17 cellular contexts compared by ENCODE assay signal in the genomic region with DNA sequence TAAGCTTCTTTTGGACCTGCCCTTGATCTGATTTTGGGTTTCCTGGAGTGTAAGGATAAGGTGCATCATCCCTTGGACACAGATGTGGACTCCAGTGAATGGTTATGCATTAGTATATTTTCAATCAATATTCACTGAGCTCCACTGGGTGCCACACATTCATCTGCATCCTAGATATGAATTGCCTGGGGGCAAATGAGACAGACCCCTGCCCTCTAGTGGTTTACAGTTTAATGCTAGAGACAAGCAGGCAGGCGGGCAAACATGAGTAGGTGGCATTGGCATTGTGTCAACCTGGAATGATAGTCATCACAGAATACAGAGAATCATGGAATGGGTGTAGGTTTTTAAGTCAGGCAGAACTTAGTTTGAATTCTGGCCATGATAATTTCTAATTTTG.
DNase-seq lines count a peak whose midpoint lies in the region; ATAC-seq, FAIRE-seq and TF ChIP-seq lines count a peak whose summit lies in the region.
"Had no signal": no experiment of that assay in that cellular context is flagged by ENCODE, and none has a peak within 500 bp of the region (broad histone marks: within the 10 kb centered on the region; RNA-seq: fewer than 3 reads in every experiment).

No MANE protein-coding gene starts in this region.

- no peak overlapping the region for H3K27ac ChIP-seq in GM23338 (ENCODE audit: low read depth)
- no peak overlapping the region for H3K27ac ChIP-seq in mesendoderm (ENCODE audit: low read depth, low read length)
- H3K27ac ChIP-seq in kidney (ENCODE audit: low read depth in 2 of 2, low read length in 2 of 2) = no peak overlapping the region
- H3K27ac ChIP-seq: 22Rv1, BLaER1 had no signal

- H3K36me3 ChIP-seq in GM23338 (ENCODE audit: insufficient read depth) (no peaks in the 10 kb centered on the region), mesendoderm (ENCODE audit: control insufficient read depth, insufficient read depth, low read length) (no peaks in the 10 kb centered on the region), kidney (ENCODE audit: control insufficient read depth in 1 of 2, insufficient read depth in 2 of 2, low read length in 2 of 2) (no peaks in the 10 kb centered on the region)
- H3K36me3 ChIP-seq: BLaER1 had no signal

- intact Hi-C loops in kidney (cut with DNase I) = no loop called here

- H2AK5ac ChIP-seq in mesendoderm (ENCODE audit: low read length) = no peak overlapping the region

- DNase-seq in DMS 273 (lab: John Stamatoyannopoulos, UW; ENCODE audit: unreplicated experiment) (peak; percentile 33), DMS 273 treated with DMSO at 0.1 percent for 48 hours (lab: John Stamatoyannopoulos, UW) (no peak), GM23338 (ENCODE audit: low spot score) (peak; percentile 25), RKO (ENCODE audit: low spot score) (peak; percentile 29), mesendoderm (peak; percentile 18), kidney (no peak), MV-4-11 (lab: John Stamatoyannopoulos, UW) (no peak)
- DNase-seq in central memory CD4-positive, alpha-beta T cell = no peak
- DNase-seq: AML-193; CD4-positive, CD25-positive, alpha-beta regulatory T cell; DND-41; GF-D8; H7; IMR-90; KBM-7 had no signal

- H2AFZ ChIP-seq in GM23338 = no peak overlapping the region

- H3K79me2 ChIP-seq in GM23338 (replicated peaks; ENCODE audit: insufficient read depth) (no peaks in the 10 kb centered on the region), mesendoderm (ENCODE audit: control insufficient read depth, insufficient read depth, low read length) (no peaks in the 10 kb centered on the region)

- H3K9me2 ChIP-seq in GM23338 (ENCODE audit: insufficient read depth) = 0 out of 2 replicates have a peak, but pooled peaks cover 4% of the 10 kb centered on the region

- H3K18ac ChIP-seq in mesendoderm (ENCODE audit: low read length) = no peak overlapping the region

- no CpG with 5 or more reads among the region's 1 CpG for WGBS in mesendoderm (ENCODE audit: extremely low coverage, insufficient coverage, low lambda C conversion rate)

- H3K56ac ChIP-seq in mesendoderm (ENCODE audit: low read length) = no peak overlapping the region

- TF ChIP-seq CTCF in GM23338 (conservative IDR thresholded peaks at IDR 0.05; ENCODE audit: low read depth in 2 of 2) = peak; percentile 51 to 52
- TF ChIP-seq CTCF in kidney (IDR thresholded peaks at IDR 0.05; ENCODE audit: borderline replicate concordance, extremely low read depth, insufficient read depth) = no peak

- no peaks in the 10 kb centered on the region for H4K20me1 ChIP-seq in GM23338 (replicated peaks; ENCODE audit: insufficient read depth)
- H4K20me1 ChIP-seq: BLaER1 had no signal

- H3K4me3 ChIP-seq in GM23338 (no peak overlapping the region), mesendoderm (ENCODE audit: low read length) (no peak overlapping the region), kidney (ENCODE audit: low read length in 2 of 2) (no peak overlapping the region)
- H3K4me3 ChIP-seq: BLaER1 had no signal

- FAIRE-seq in kidney (lab: Jason Lieb, UNC) = no peak

- no peak overlapping the region for H3K9ac ChIP-seq in mesendoderm (ENCODE audit: low read length)
- no peak overlapping the region for H3K9ac ChIP-seq in kidney (ENCODE audit: low read length in 2 of 2)
- H3K9ac ChIP-seq: BLaER1 had no signal

- H2BK5ac ChIP-seq in mesendoderm (ENCODE audit: low read length) = no peak overlapping the region

- no peak overlapping the region for H3K4ac ChIP-seq in mesendoderm (ENCODE audit: low read depth, low read length)

- no peak overlapping the region for H2BK120ac ChIP-seq in mesendoderm (ENCODE audit: low read depth, low read length)

- H3K79me1 ChIP-seq in mesendoderm (ENCODE audit: low read length) = no peaks in the 10 kb centered on the region

- H4K5ac ChIP-seq in mesendoderm (ENCODE audit: low read length) = no peak overlapping the region

- H3K4me1 ChIP-seq in GM23338 (ENCODE audit: insufficient read depth) (no peaks in the 10 kb centered on the region), mesendoderm (ENCODE audit: control insufficient read depth, low read depth, low read length) (no peaks in the 10 kb centered on the region), kidney (ENCODE audit: control insufficient read depth in 1 of 2, insufficient read depth in 1 of 2, low read depth in 1 of 2, low read length in 2 of 2) (no peaks in the 10 kb centered on the region)
- H3K4me1 ChIP-seq: BLaER1 had no signal

- H3K27me3 ChIP-seq in GM23338 (ENCODE audit: insufficient read depth) (no peaks in the 10 kb centered on the region), mesendoderm (ENCODE audit: insufficient read depth, low read length, poor library complexity) (no peaks in the 10 kb centered on the region)
- H3K27me3 ChIP-seq: BLaER1 had no signal

- no peak overlapping the region for H3K27ac Mint-ChIP-seq in GM23338
- H3K27ac Mint-ChIP-seq: CD4-positive, CD25-positive, alpha-beta regulatory T cell had no signal

- ATAC-seq in GM23338 = no peak

- no peaks in the 10 kb centered on the region for H3K27me3 Mint-ChIP-seq in GM23338 (ENCODE audit: insufficient read depth, low read depth, poor library complexity)
- H3K27me3 Mint-ChIP-seq: CD4-positive, CD25-positive, alpha-beta regulatory T cell had no signal

- no peak overlapping the region for H3K4me3 Mint-ChIP-seq in GM23338
- H3K4me3 Mint-ChIP-seq: CD4-positive, CD25-positive, alpha-beta regulatory T cell had no signal

- no peaks in the 10 kb centered on the region for H3F3A ChIP-seq in GM23338 (replicated peaks; ENCODE audit: low read depth)

- H3K4me1 Mint-ChIP-seq in GM23338 = no peaks in the 10 kb centered on the region
- H3K4me1 Mint-ChIP-seq: CD4-positive, CD25-positive, alpha-beta regulatory T cell had no signal

- no peak overlapping the region for H3K4me2 ChIP-seq in GM23338
- no peak overlapping the region for H3K4me2 ChIP-seq in mesendoderm (ENCODE audit: low read length)
- H3K4me2 ChIP-seq: BLaER1 had no signal

- no peaks in the 10 kb centered on the region for H3K36me3 Mint-ChIP-seq in GM23338 (ENCODE audit: low read depth)
- H3K36me3 Mint-ChIP-seq: CD4-positive, CD25-positive, alpha-beta regulatory T cell had no signal

- no peak overlapping the region for H3K23ac ChIP-seq in mesendoderm (ENCODE audit: low read length)

- no peaks in the 10 kb centered on the region for H3K9me3 ChIP-seq in kidney (ENCODE audit: control insufficient read depth in 1 of 2, low read length in 2 of 2)
- H3K9me3 ChIP-seq: BLaER1 had no signal

- H3K9me3 Mint-ChIP-seq in GM23338 = no peaks in the 10 kb centered on the region

- no peak overlapping the region for H2BK15ac ChIP-seq in mesendoderm (replicated peaks; ENCODE audit: low read depth)

- no peak overlapping the region for H4K8ac ChIP-seq in mesendoderm (ENCODE audit: low read depth, low read length)

TF ChIP-seq in GM23338, 12 proteins besides CTCF, POLR2A, EP300 and RAD21 (continues in another document):
- TF ChIP-seq EZH2phosphoT487 (IDR thresholded peaks at IDR 0.05; ENCODE audit: unreplicated experiment) = no peak
- TF ChIP-seq, protein P1, sequence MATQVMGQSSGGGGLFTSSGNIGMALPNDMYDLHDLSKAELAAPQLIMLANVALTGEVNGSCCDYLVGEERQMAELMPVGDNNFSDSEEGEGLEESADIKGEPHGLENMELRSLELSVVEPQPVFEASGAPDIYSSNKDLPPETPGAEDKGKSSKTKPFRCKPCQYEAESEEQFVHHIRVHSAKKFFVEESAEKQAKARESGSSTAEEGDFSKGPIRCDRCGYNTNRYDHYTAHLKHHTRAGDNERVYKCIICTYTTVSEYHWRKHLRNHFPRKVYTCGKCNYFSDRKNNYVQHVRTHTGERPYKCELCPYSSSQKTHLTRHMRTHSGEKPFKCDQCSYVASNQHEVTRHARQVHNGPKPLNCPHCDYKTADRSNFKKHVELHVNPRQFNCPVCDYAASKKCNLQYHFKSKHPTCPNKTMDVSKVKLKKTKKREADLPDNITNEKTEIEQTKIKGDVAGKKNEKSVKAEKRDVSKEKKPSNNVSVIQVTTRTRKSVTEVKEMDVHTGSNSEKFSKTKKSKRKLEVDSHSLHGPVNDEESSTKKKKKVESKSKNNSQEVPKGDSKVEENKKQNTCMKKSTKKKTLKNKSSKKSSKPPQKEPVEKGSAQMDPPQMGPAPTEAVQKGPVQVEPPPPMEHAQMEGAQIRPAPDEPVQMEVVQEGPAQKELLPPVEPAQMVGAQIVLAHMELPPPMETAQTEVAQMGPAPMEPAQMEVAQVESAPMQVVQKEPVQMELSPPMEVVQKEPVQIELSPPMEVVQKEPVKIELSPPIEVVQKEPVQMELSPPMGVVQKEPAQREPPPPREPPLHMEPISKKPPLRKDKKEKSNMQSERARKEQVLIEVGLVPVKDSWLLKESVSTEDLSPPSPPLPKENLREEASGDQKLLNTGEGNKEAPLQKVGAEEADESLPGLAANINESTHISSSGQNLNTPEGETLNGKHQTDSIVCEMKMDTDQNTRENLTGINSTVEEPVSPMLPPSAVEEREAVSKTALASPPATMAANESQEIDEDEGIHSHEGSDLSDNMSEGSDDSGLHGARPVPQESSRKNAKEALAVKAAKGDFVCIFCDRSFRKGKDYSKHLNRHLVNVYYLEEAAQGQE (IDR thresholded peaks at IDR 0.05; ENCODE audit: unreplicated experiment) = no peak
- TF ChIP-seq ZNF114 (CRISPR knock-in tag; IDR thresholded peaks at IDR 0.05) = no peak
- no peak for TF ChIP-seq JUNB (IDR thresholded peaks at IDR 0.05; ENCODE audit: unreplicated experiment)

Comparison
In these comparisons a context has a peak if more than half of its experiments do, and no peak if none do; other contexts are left out.
1. DNase-seq: peak in DMS 273 (single experiment), GM23338 (single experiment), RKO (single experiment) and mesendoderm (single experiment); none in DMS 273 treated with DMSO at 0.1 percent for 48 hours (single experiment), kidney (single experiment), central memory CD4-positive, alpha-beta T cell (single experiment) and MV-4-11 (single experiment).